In genomic region chrX:106902684-106903083, GRCh38 we compare ENCODE assay signal across 24 cellular contexts. TPM values are rescaled to one million over a fixed set of nuclear protein-coding genes. Genes with fewer than 3 reads are reported as not detected.
"Had no signal": no experiment of that assay in that cellular context is flagged by ENCODE, and none has a peak within 500 bp of the region (broad histone marks: within the 10 kb centered on the region; RNA-seq: fewer than 3 reads in every experiment).

No MANE protein-coding gene starts in this region.

- H3K4me1 ChIP-seq: breast epithelium had no signal

- H3K36me3 ChIP-seq: breast epithelium, MG63 had no signal

- H3K4me3 ChIP-seq: breast epithelium, MG63 had no signal

- H3K27ac ChIP-seq: breast epithelium had no signal

- H3K9me3 ChIP-seq: breast epithelium, MG63 had no signal

- DNase-seq: activated CD4-positive, alpha-beta T cell treated with anti-CD3 and anti-CD28 coated beads for 48 hours; activated CD4-positive, alpha-beta T cell treated with anti-CD3 and anti-CD28 coated beads, Interleukin-2, amount 50 U/mL, for 4 hours; activated CD4-positive, CD25-positive, alpha-beta regulatory T cell treated with anti-CD3 and anti-CD28 coated beads, Interleukin-2, amount 50 U/mL, for 72 hours; activated CD8-positive, alpha-beta memory T cell treated with anti-CD3 and anti-CD28 coated beads, Interleukin-2, amount 50 U/mL, for 48 hours; activated CD8-positive, alpha-beta T cell treated with anti-CD3 and anti-CD28 coated beads, Interleukin-2, amount 10 ng/mL, durations not matched to agents 7 days and 5 days; activated naive CD4-positive, alpha-beta T cell treated with anti-CD3 and anti-CD28 coated beads, Interleukin-2, amount 50 U/mL, for 16 hours; activated T-cell treated with anti-CD3 and anti-CD28 coated beads, Interleukin-2, amount 50 U/mL, for 1 hour; aorta; caudate nucleus; MG63; MV-4-11; NCI-H1092 treated with DMSO at 0.1 percent for 48 hours; NCI-H146; NCI-H1930; NCI-H2171; NCI-H2227 treated with DMSO at 0.1 percent for 48 hours; NCI-H446 treated with DMSO at 0.1 percent for 48 hours; NCI-H526 treated with DMSO at 0.1 percent for 48 hours; SHP77 had no signal

- ATAC-seq: activated CD8-positive, alpha-beta T cell treated with anti-CD3 and anti-CD28 coated beads, Interleukin-2, amount 10 ng/mL, durations not matched to agents 7 days and 5 days; WTC11 had no signal

- H3K27me3 ChIP-seq: MG63 had no signal

- H3K9me3 Mint-ChIP-seq: T-helper 1 cell treated with Interleukin-12 subunit alpha and Interleukin-12 subunit beta and Interleukin-4 antibody, amounts not matched to agents 30 μg/mL and 1 μg/mL, for 36 hours; WTC11 had no signal

- H3K27ac Mint-ChIP-seq: activated CD8-positive, alpha-beta T cell treated with anti-CD3 and anti-CD28 coated beads, Interleukin-2, amount 10 ng/mL, durations not matched to agents 7 days and 5 days; T-helper 1 cell treated with Interleukin-12 subunit alpha and Interleukin-12 subunit beta and Interleukin-4 antibody, amounts not matched to agents 30 μg/mL and 1 μg/mL, for 36 hours; WTC11 had no signal

- FAIRE-seq: RCC 7860 had no signal

- H3K4me3 Mint-ChIP-seq: activated CD8-positive, alpha-beta T cell treated with anti-CD3 and anti-CD28 coated beads, Interleukin-2, amount 10 ng/mL, durations not matched to agents 7 days and 5 days; T-helper 1 cell treated with Interleukin-12 subunit alpha and Interleukin-12 subunit beta and Interleukin-4 antibody, amounts not matched to agents 30 μg/mL and 1 μg/mL, for 36 hours; WTC11 had no signal

- H3K36me3 Mint-ChIP-seq: WTC11 had no signal

RNA-seq across cellular contexts. Expression of gene RIPPLY1, which starts 0.5 kb away (rescaled TPM):
- total RNA-seq: activated CD8-positive, alpha-beta T cell treated with anti-CD3 and anti-CD28 coated beads, Interleukin-2, amount 10 ng/mL, durations not matched to agents 7 days and 5 days; aorta; SK-MEL-5; WTC11 had no signal
- polyA plus RNA-seq: aorta had no signal

RNA-seq across cellular contexts. Expression of gene CLDN2, which starts 17.5 kb away (rescaled TPM):
- total RNA-seq: activated CD8-positive, alpha-beta T cell treated with anti-CD3 and anti-CD28 coated beads, Interleukin-2, amount 10 ng/mL, durations not matched to agents 7 days and 5 days; aorta; SK-MEL-5 had no signal
- polyA plus RNA-seq: aorta had no signal
